ENCODE assay signal across 22 cellular contexts in the genomic region with DNA sequence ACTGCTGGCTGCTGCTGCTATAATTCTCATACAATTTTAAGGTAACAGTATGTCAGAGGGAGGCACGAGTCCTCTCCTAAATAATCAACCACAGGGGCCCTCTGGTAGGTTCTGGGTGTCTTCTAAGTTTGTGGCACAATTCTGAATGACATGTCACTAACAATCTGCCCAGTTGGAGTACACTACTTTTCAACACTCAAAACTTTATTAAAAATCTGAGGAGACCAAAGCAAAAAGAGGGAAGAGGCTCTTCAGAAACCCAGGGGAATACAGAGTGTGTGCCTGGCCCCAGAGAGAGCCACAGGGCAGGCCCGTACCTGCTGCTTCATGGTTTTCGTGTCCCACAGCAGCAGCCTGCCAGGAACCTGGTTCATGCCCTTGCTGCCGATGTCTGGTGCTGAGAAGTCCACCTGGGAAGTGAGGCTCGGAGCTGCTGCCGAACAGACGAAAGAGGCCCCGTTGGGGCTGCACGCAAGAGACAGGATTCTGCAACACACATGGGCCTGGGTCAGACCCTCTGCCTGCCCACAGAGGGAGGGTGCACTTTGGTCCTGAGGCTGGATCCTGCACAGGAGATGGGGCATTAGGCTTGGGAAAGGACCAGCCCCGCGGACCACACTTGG. TPM values are rescaled to one million over a fixed set of nuclear protein-coding genes. Genes with fewer than 3 reads are reported as not detected.
DNase-seq lines count a peak whose midpoint lies in the region; ATAC-seq and TF ChIP-seq lines count a peak whose summit lies in the region.
"Had no signal": no experiment of that assay in that cellular context is flagged by ENCODE, and none has a peak within 500 bp of the region (broad histone marks: within the 10 kb centered on the region; RNA-seq: fewer than 3 reads in every experiment).

No MANE protein-coding gene starts in this region.

- H3K27ac ChIP-seq in body of pancreas (peak overlapping the region; percentile 59 to 75 (median 70)), foreskin keratinocyte (peak overlapping the region; percentile 56)
- H3K27ac ChIP-seq: 22Rv1, ascending aorta, coronary artery, heart right ventricle had no signal

- peaks cover 71% of the 10 kb centered on the region for H3K36me3 Mint-ChIP-seq in stimulated activated effector memory CD8-positive, alpha-beta T cell treated with anti-CD3 and anti-CD28 coated beads, Interleukin-12 subunit alpha, Interleukin-12 subunit beta, amount 100 ng/mL, for 72 hours

- 63 to 66% methylated on average over 8 to 11 of the region's 11 CpGs for WGBS in body of pancreas, 2 donors

- peak overlapping the region; percentile 15 for H3K27ac Mint-ChIP-seq in stimulated activated effector memory CD8-positive, alpha-beta T cell treated with anti-CD3 and anti-CD28 coated beads, Interleukin-12 subunit alpha, Interleukin-12 subunit beta, amount 100 ng/mL, for 72 hours
- H3K27ac Mint-ChIP-seq: activated CD4-positive, alpha-beta T cell treated with anti-CD3 and anti-CD28 coated beads for 36 hours had no signal

- H3K4me1 Mint-ChIP-seq in stimulated activated effector memory CD8-positive, alpha-beta T cell treated with anti-CD3 and anti-CD28 coated beads, Interleukin-12 subunit alpha, Interleukin-12 subunit beta, amount 100 ng/mL, for 72 hours: no peaks in the 10 kb centered on the region
- H3K4me1 Mint-ChIP-seq: naive thymus-derived CD4-positive, alpha-beta T cell had no signal

- H3K9me3 Mint-ChIP-seq in stimulated activated effector memory CD8-positive, alpha-beta T cell treated with anti-CD3 and anti-CD28 coated beads, Interleukin-12 subunit alpha, Interleukin-12 subunit beta, amount 100 ng/mL, for 72 hours: no peaks in the 10 kb centered on the region
- H3K9me3 Mint-ChIP-seq: naive thymus-derived CD4-positive, alpha-beta T cell had no signal

- TF ChIP-seq CTCF in body of pancreas (IDR thresholded peaks at IDR 0.05) (no peak), foreskin keratinocyte (conservative IDR thresholded peaks at IDR 0.05) (no peak)

- ATAC-seq in body of pancreas (no peak), foreskin keratinocyte (peak; percentile 51), HG02885 (IDR thresholded peaks at IDR 0.05; ENCODE audit: poor library complexity, unreplicated experiment) (no peak)
- no peak for ATAC-seq in stimulated activated effector memory CD8-positive, alpha-beta T cell treated with anti-CD3 and anti-CD28 coated beads, Interleukin-12 subunit alpha, Interleukin-12 subunit beta, amount 100 ng/mL, for 72 hours
- ATAC-seq: activated CD4-positive, alpha-beta T cell treated with anti-CD3 and anti-CD28 coated beads for 36 hours; heart right ventricle; naive thymus-derived CD4-positive, alpha-beta T cell had no signal

- H3K4me3 Mint-ChIP-seq in stimulated activated effector memory CD8-positive, alpha-beta T cell treated with anti-CD3 and anti-CD28 coated beads, Interleukin-12 subunit alpha, Interleukin-12 subunit beta, amount 100 ng/mL, for 72 hours: no peak overlapping the region
- H3K4me3 Mint-ChIP-seq: activated CD4-positive, alpha-beta T cell treated with anti-CD3 and anti-CD28 coated beads for 36 hours; naive thymus-derived CD4-positive, alpha-beta T cell had no signal

- H3K36me3 ChIP-seq in body of pancreas (replicated peaks in 1 of 2; ENCODE audit: insufficient read depth in 1 of 2, low read depth in 2 of 2): peaks cover 15% of the 10 kb centered on the region in 2 donors

- peak; percentile 37 for DNase-seq in activated CD8-positive, alpha-beta memory T cell treated with anti-CD3 and anti-CD28 coated beads for 24 hours
- no peak for DNase-seq in activated CD8-positive, alpha-beta memory T cell treated with anti-CD3 and anti-CD28 coated beads, Interleukin-2, amount 50 U/mL, for 4 hours
- DNase-seq in body of pancreas (no peak), foreskin keratinocyte (peak; percentile 77 to 84), inferior parietal cortex (ENCODE audit: extremely low spot score) (no peak)
- DNase-seq in stimulated activated effector memory CD8-positive, alpha-beta T cell treated with anti-CD3 and anti-CD28 coated beads, Interleukin-12 subunit alpha, Interleukin-12 subunit beta, amount 100 ng/mL, for 72 hours (ENCODE audit: low spot score in 2 of 2): no peak
- no peak for DNase-seq in stimulated activated CD4-positive, alpha-beta T cell treated with anti-CD3 and anti-CD28 coated beads, Interleukin-15, amount 100 ng/mL, for 24 hours
- DNase-seq: activated CD4-positive, alpha-beta T cell treated with anti-CD3 and anti-CD28 coated beads for 36 hours; heart right ventricle; naive thymus-derived CD4-positive, alpha-beta T cell; NCI-H1694; NCI-H345; small intestine; stimulated activated CD8-positive, alpha-beta memory T cell treated with anti-CD3 and anti-CD28 coated beads, Interleukin-4, amount 100 ng/mL, for 48 hours had no signal

- TF ChIP-seq POLR2A in body of pancreas (IDR thresholded peaks at IDR 0.05): no peak

- peaks cover 55% of the 10 kb centered on the region for H3K4me1 ChIP-seq in body of pancreas
- H3K4me1 ChIP-seq in foreskin keratinocyte: peaks cover 35% of the 10 kb centered on the region
- H3K4me1 ChIP-seq: ascending aorta had no signal

- intact Hi-C loops in body of pancreas (cut with DNase I): no loop called here

- H3K27me3 ChIP-seq in body of pancreas (no peaks in the 10 kb centered on the region), foreskin keratinocyte (no peaks in the 10 kb centered on the region)
- H3K27me3 ChIP-seq: ascending aorta, heart right ventricle had no signal

- H3K9me3 ChIP-seq in body of pancreas: no peaks in the 10 kb centered on the region
- H3K9me3 ChIP-seq: ascending aorta, heart right ventricle had no signal

- H3K4me3 ChIP-seq in body of pancreas: no peak overlapping the region
- H3K4me3 ChIP-seq: ascending aorta, coronary artery, heart right ventricle had no signal

RNA-seq across cellular contexts. Expression of gene WDR91, which starts 18.3 kb away (rescaled TPM):
- total RNA-seq in body of pancreas: 10 to 100 TPM; 28.0 to 32.4 TPM
- total RNA-seq in foreskin keratinocyte: 17.8 and 21.7 TPM in 2 replicates
- 11.6 and 12.6 TPM in 2 replicates for polyA plus RNA-seq in foreskin keratinocyte

RNA-seq across cellular contexts. Expression of gene CYREN, which starts 22.5 kb away (rescaled TPM):
- total RNA-seq in body of pancreas (10 to 100 TPM; 32.9 to 40.5 TPM), foreskin keratinocyte (59.5 and 67.1 TPM in 2 replicates)
- polyA plus RNA-seq in foreskin keratinocyte: 46.6 and 53.0 TPM in 2 replicates

RNA-seq across cellular contexts. Expression of gene STRA8, which starts 40.6 kb away (rescaled TPM):
- total RNA-seq in body of pancreas (not detected), foreskin keratinocyte (not detected in 2 replicates)
- polyA plus RNA-seq in foreskin keratinocyte: not detected in 2 replicates
- total RNA-seq: activated CD4-positive, alpha-beta T cell treated with anti-CD3 and anti-CD28 coated beads for 36 hours; ascending aorta; heart right ventricle; lung microvascular endothelial cell; naive thymus-derived CD4-positive, alpha-beta T cell; posterior vena cava; temporal lobe had no signal
- polyA plus RNA-seq: BJ; heart right ventricle; naive thymus-derived CD4-positive, alpha-beta T cell; small intestine had no signal

RNA-seq across cellular contexts. Expression of gene TMEM140, which starts 45.2 kb away (rescaled TPM):
- total RNA-seq in body of pancreas (1 to 10 TPM; 4.0 to 9.6 TPM), foreskin keratinocyte (0.07 TPM in 1 of 2 replicates, not detected in the other)
- 0.04 TPM in 1 of 2 replicates, not detected in the other for polyA plus RNA-seq in foreskin keratinocyte

Comparison
In these comparisons a context has a peak if more than half of its experiments do, and no peak if none do; other contexts are left out.
1. DNase-seq: peak in activated CD8-positive, alpha-beta memory T cell treated with anti-CD3 and anti-CD28 coated beads for 24 hours (single experiment) and foreskin keratinocyte (2 of 2); none in activated CD8-positive, alpha-beta memory T cell treated with anti-CD3 and anti-CD28 coated beads, Interleukin-2, amount 50 U/mL, for 4 hours (single experiment), body of pancreas (0 of 4), stimulated activated effector memory CD8-positive, alpha-beta T cell treated with anti-CD3 and anti-CD28 coated beads, Interleukin-12 subunit alpha, Interleukin-12 subunit beta, amount 100 ng/mL, for 72 hours (0 of 2), stimulated activated CD4-positive, alpha-beta T cell treated with anti-CD3 and anti-CD28 coated beads, Interleukin-15, amount 100 ng/mL, for 24 hours (single experiment) and inferior parietal cortex (single experiment).